In genomic region chr17:19248923-19249574, GRCh38 we compare ENCODE assay signal across 10 cellular contexts. TPM values are rescaled to one million over a fixed set of nuclear protein-coding genes. Genes with fewer than 3 reads are reported as not detected.
A peak's percentile ranks its signal among the peaks of the same experiment; 100 is the strongest.
DNase-seq lines count a peak whose midpoint lies in the region; ATAC-seq and TF ChIP-seq lines count a peak whose summit lies in the region.
"Had no signal": no experiment of that assay in that cellular context is flagged by ENCODE, and none has a peak within 500 bp of the region (broad histone marks: within the 10 kb centered on the region; RNA-seq: fewer than 3 reads in every experiment).

No MANE protein-coding gene starts in this region.

- no peaks in the 10 kb centered on the region for H3K27me3 Mint-ChIP-seq in neural crest cell (ENCODE audit: low read depth)
- H3K27me3 Mint-ChIP-seq in naive thymus-derived CD4-positive, alpha-beta T cell, result peaks cover 0 to 19% (median 13%) of the 10 kb centered on the region in 5 donors

- no peaks in the 10 kb centered on the region for H3K9me3 Mint-ChIP-seq in neural crest cell
- H3K9me3 Mint-ChIP-seq in naive thymus-derived CD4-positive, alpha-beta T cell, result peaks cover 0 to 8% (median 0%) of the 10 kb centered on the region in 11 donors

- no peak for TF ChIP-seq POLR2A in esophagus squamous epithelium (IDR thresholded peaks at IDR 0.05)

- H3K36me3 Mint-ChIP-seq in neural crest cell (ENCODE audit: low read depth), result peaks cover 4% of the 10 kb centered on the region
- H3K36me3 Mint-ChIP-seq in naive thymus-derived CD4-positive, alpha-beta T cell, result peaks cover 0 to 9% (median 3%) of the 10 kb centered on the region in 5 donors

- CTCF ChIA-PET in AG04450 (lab: Charles Lee) (interaction anchor here (0.6 to 1.3 kb wide), 5 partner anchors 16 to 199 kb away, joined by 3 to 6 read pairs (median 3); partner anchors contain the start of gene B9D1), Panc1 (lab: Charles Lee) (no interaction called here)
- CTCF ChIA-PET in naive thymus-derived CD4-positive, alpha-beta T cell (lab: Charles Lee), result interaction anchor here (0.6 kb wide), 1 partner anchor 47 kb away, joined by 4 read pairs; no protein-coding TSS in a partner anchor

- no peak overlapping the region for H3K4me3 Mint-ChIP-seq in neural crest cell
- H3K4me3 Mint-ChIP-seq in naive thymus-derived CD4-positive, alpha-beta T cell, result no peak overlapping the region

- DNase-seq in AG04450 (ENCODE audit: low read depth, low spot score) (peak; percentile 72), Panc1 (ENCODE audit: low read depth, low spot score) (no peak), esophagus squamous epithelium (lab: John Stamatoyannopoulos, UW) (no peak), neural crest cell (ENCODE audit: low read depth, low spot score) (no peak), NCI-H446 treated with DMSO at 0.1 percent for 48 hours (lab: John Stamatoyannopoulos, UW) (no peak)
- DNase-seq in naive thymus-derived CD4-positive, alpha-beta T cell, result no peak
- DNase-seq: DND-41; stimulated activated CD4-positive, alpha-beta T cell treated with anti-CD3 and anti-CD28 coated beads, Interleukin-2, amount 100 ng/mL, for 48 hours had no signal

- H3K27ac Mint-ChIP-seq in neural crest cell (ENCODE audit: unreplicated experiment), result peak overlapping the region; percentile 53
- H3K27ac Mint-ChIP-seq in naive thymus-derived CD4-positive, alpha-beta T cell, result no peak overlapping the region

- H3K36me3 ChIP-seq in Panc1 (ENCODE audit: control insufficient read depth, insufficient read depth, low read length), result no peaks in the 10 kb centered on the region
- H3K36me3 ChIP-seq in esophagus squamous epithelium, result no peaks in the 10 kb centered on the region
- no peaks in the 10 kb centered on the region for H3K36me3 ChIP-seq in naive thymus-derived CD4-positive, alpha-beta T cell (ENCODE audit: control insufficient read depth in 2 of 3, insufficient read depth in 3 of 3, low read length in 3 of 3)

- H3K27me3 ChIP-seq in AG04450 (ENCODE audit: control insufficient read depth, insufficient read depth, low read length) (no peaks in the 10 kb centered on the region), Panc1 (ENCODE audit: control insufficient read depth, insufficient read depth, low read length) (no peaks in the 10 kb centered on the region), esophagus squamous epithelium (no peaks in the 10 kb centered on the region)
- H3K27me3 ChIP-seq in naive thymus-derived CD4-positive, alpha-beta T cell (ENCODE audit: control insufficient read depth in 2 of 2, insufficient read depth in 2 of 2, low read length in 2 of 2), result no peaks in the 10 kb centered on the region

- H3K9me3 ChIP-seq in AG04450 (ENCODE audit: control insufficient read depth, insufficient read depth, low read length), result no peaks in the 10 kb centered on the region
- no peaks in the 10 kb centered on the region for H3K9me3 ChIP-seq in Panc1 (ENCODE audit: control insufficient read depth, insufficient read depth, low read depth, low read length)
- no peaks in the 10 kb centered on the region for H3K9me3 ChIP-seq in esophagus squamous epithelium
- H3K9me3 ChIP-seq in naive thymus-derived CD4-positive, alpha-beta T cell (ENCODE audit: control insufficient read depth in 2 of 3, low read length in 3 of 3), result no peaks in the 10 kb centered on the region

- H3K27ac ChIP-seq in AG04450 (ENCODE audit: low read depth, low read length), result peak overlapping the region; percentile 70
- no peak overlapping the region for H3K27ac ChIP-seq in Panc1 (ENCODE audit: low read length)
- peak overlapping the region; percentile 68 to 92 (median 82) for H3K27ac ChIP-seq in esophagus squamous epithelium
- no peak overlapping the region for H3K27ac ChIP-seq in naive thymus-derived CD4-positive, alpha-beta T cell (ENCODE audit: low read depth, low read length)

- H3K4me3 ChIP-seq in AG04450 (ENCODE audit: low read depth, low read length), result no peak overlapping the region
- no peak overlapping the region for H3K4me3 ChIP-seq in Panc1 (ENCODE audit: low read depth in 2 of 2, low read length in 2 of 2)
- H3K4me3 ChIP-seq in esophagus squamous epithelium, result peak overlapping the region in 1 of 4 donors; percentile 3
- no peak overlapping the region for H3K4me3 ChIP-seq in naive thymus-derived CD4-positive, alpha-beta T cell (ENCODE audit: low read length)

- in situ Hi-C loops in Panc1 (cut with HindIII; ENCODE audit: low pct_unique_long_range_greater_than_20kb, low sequenced_read_pairs), result no loop called here

- intact Hi-C loops in Panc1 (cut with micrococcal nuclease; ENCODE audit: unreplicated experiment), result no loop called here
- intact Hi-C loops in esophagus squamous epithelium (cut with DNase I), result no loop called here
- intact Hi-C loops in naive thymus-derived CD4-positive, alpha-beta T cell (cut with micrococcal nuclease), result no loop called here

- H3K4me1 ChIP-seq in Panc1 (ENCODE audit: control insufficient read depth, insufficient read depth, low read length) (peaks cover 6% of the 10 kb centered on the region), esophagus squamous epithelium (peaks cover 39 to 89% (median 56%) of the 10 kb centered on the region in 3 donors)
- no peaks in the 10 kb centered on the region for H3K4me1 ChIP-seq in naive thymus-derived CD4-positive, alpha-beta T cell (ENCODE audit: control insufficient read depth in 2 of 2, insufficient read depth in 2 of 2, low read length in 2 of 2)

- peaks cover 37% of the 10 kb centered on the region for H3K4me1 Mint-ChIP-seq in neural crest cell
- peaks cover 0 to 5% (median 0%) of the 10 kb centered on the region in 7 donors for H3K4me1 Mint-ChIP-seq in naive thymus-derived CD4-positive, alpha-beta T cell

- no peak for TF ChIP-seq CTCF in AG04450 (IDR thresholded peaks at IDR 0.05; ENCODE audit: low read depth, low read length)
- no peak for TF ChIP-seq CTCF in Panc1 (IDR thresholded peaks at IDR 0.05)
- TF ChIP-seq CTCF in esophagus squamous epithelium (IDR thresholded peaks at IDR 0.05), result no peak
- TF ChIP-seq CTCF in neural crest cell (conservative IDR thresholded peaks at IDR 0.05), result no peak

- 50% methylated on average over 7 of the region's 7 CpGs for WGBS in esophagus squamous epithelium, 2 donors

- POLR2A ChIA-PET in AG04450 (lab: Yijun Ruan, JAX) (interaction anchor here (0.8 to 1.2 kb wide), 3 partner anchors 11 to 80 kb away, joined by 3 to 5 read pairs (median 4); no protein-coding TSS in a partner anchor), Panc1 (lab: Charles Lee) (interaction anchor here (1.1 kb wide), 1 partner anchor 23 kb away, joined by 3 read pairs; no protein-coding TSS in a partner anchor)
- POLR2A ChIA-PET in naive thymus-derived CD4-positive, alpha-beta T cell (lab: Charles Lee), result no interaction called here

- ATAC-seq in Panc1 (0 out of 2 replicates have a peak, but pooled peaks have one; percentile 65), HG02798 (IDR thresholded peaks at IDR 0.05; ENCODE audit: poor library complexity, unreplicated experiment) (no peak), HG03457 (IDR thresholded peaks at IDR 0.05; ENCODE audit: unreplicated experiment) (no peak)
- ATAC-seq in naive thymus-derived CD4-positive, alpha-beta T cell, result no peak

- no TSS peak for BruUV-seq in Panc1 (replicated peaks; lab: Mats Ljungman, UMichigan)

RNA-seq across cellular contexts. Expression of gene EPN2, which starts 11.9 kb away (rescaled TPM):
- polyA plus RNA-seq in AG04450 (2011; rRNA removed), result 25.7 and 27.9 TPM in 2 replicates
- 35.6 and 42.9 TPM in 2 replicates for polyA minus RNA-seq in AG04450 (2011; rRNA and poly(A)+ RNA removed)
- 35.0 TPM for total RNA-seq in Panc1 (2021; ENCODE audit: unreplicated experiment)
- 32.7 TPM for polyA plus RNA-seq in Panc1 (2012; ENCODE audit: insufficient read length)
- 10 to 100 TPM; 24.2 to 61.4 (median 56.1) TPM for total RNA-seq in esophagus squamous epithelium
- 45.5 and 47.3 TPM in 2 replicates for total RNA-seq in neural crest cell
- total RNA-seq in naive thymus-derived CD4-positive, alpha-beta T cell, result 1 to 10 TPM; 5.3 to 7.2 (median 6.4) TPM
- polyA plus RNA-seq in naive thymus-derived CD4-positive, alpha-beta T cell, result 10 to 100 TPM in 1 of 2 donors, 1 to 10 TPM in 1; 3.9 to 11.5 TPM

Comparison
In these comparisons a context has a peak if more than half of its experiments do, and no peak if none do; other contexts are left out.
1. H3K27ac ChIP-seq: peak in AG04450 (single experiment) and esophagus squamous epithelium (4 of 4); none in Panc1 (single experiment) and naive thymus-derived CD4-positive, alpha-beta T cell (single experiment).